In genomic region chr20:22579119-22579427, GRCh38 we compare ENCODE assay signal across 22 cellular contexts. TPM values are rescaled to one million over a fixed set of nuclear protein-coding genes. Genes with fewer than 3 reads are reported as not detected.
DNase-seq lines count a peak whose midpoint lies in the region; ATAC-seq, FAIRE-seq and TF ChIP-seq lines count a peak whose summit lies in the region.
"Had no signal": no experiment of that assay in that cellular context is flagged by ENCODE, and none has a peak within 500 bp of the region (broad histone marks: within the 10 kb centered on the region; RNA-seq: fewer than 3 reads in every experiment).

No MANE protein-coding gene starts in this region.

- H3K27me3 ChIP-seq in colonic mucosa = peaks cover 34% of the 10 kb centered on the region
- peaks cover 95 to 97% of the 10 kb centered on the region in 2 experiments for H3K27me3 ChIP-seq in mesenchymal stem cell (ENCODE audit: control insufficient read depth in 1 of 2, insufficient read depth in 1 of 2, low read length in 2 of 2)
- peaks cover 73 to 89% of the 10 kb centered on the region in 2 donors for H3K27me3 ChIP-seq in stomach smooth muscle (ENCODE audit: control insufficient read depth in 1 of 2, insufficient read depth in 2 of 2, low read length in 2 of 2)

- no peaks in the 10 kb centered on the region for H3K9me3 ChIP-seq in colonic mucosa
- peaks cover 2% of the 10 kb centered on the region for H3K9me3 ChIP-seq in mesenchymal stem cell (ENCODE audit: control insufficient read depth, low read length)
- no peaks in the 10 kb centered on the region for H3K9me3 ChIP-seq in stomach smooth muscle (ENCODE audit: control insufficient read depth in 2 of 2, low read length in 2 of 2)

- intact Hi-C loops in colonic mucosa (cut with DNase I) = no loop called here

- no peak overlapping the region for H3K23ac ChIP-seq in mesenchymal stem cell (ENCODE audit: low read length in 2 of 2)

- H2BK12ac ChIP-seq in mesenchymal stem cell (ENCODE audit: low read length in 2 of 2) = no peak overlapping the region

- no peak overlapping the region for H2BK120ac ChIP-seq in mesenchymal stem cell (ENCODE audit: low read depth, low read length)

- no peak overlapping the region for H2AFZ ChIP-seq in mesenchymal stem cell (ENCODE audit: low read depth, low read length)

- H3K9ac ChIP-seq in colonic mucosa (ENCODE audit: low read depth in 2 of 2, low read length in 2 of 2) (peak overlapping the region in 1 of 2 donors; percentile 19), mesenchymal stem cell (ENCODE audit: low read length) (no peak overlapping the region), stomach smooth muscle (ENCODE audit: low read length in 2 of 2) (no peak overlapping the region)
- H3K9ac ChIP-seq: BLaER1 treated with 17β-estradiol and CSF1 and Interleukin-3, amounts not matched to agents 10 nM and 100 nM had no signal

- TF ChIP-seq CTCF in colonic mucosa (IDR thresholded peaks at IDR 0.05) = no peak
- no peak for TF ChIP-seq CTCF in D721Med (IDR thresholded peaks at IDR 0.05; ENCODE audit: insufficient read depth, missing control alignments)

- H3K4me3 ChIP-seq in colonic mucosa (peak overlapping the region; percentile 35), mesenchymal stem cell (ENCODE audit: insufficient read depth in 1 of 2, low read depth in 1 of 2, low read length in 2 of 2) (peak overlapping the region in 1 of 2 experiments; percentile 73), stomach smooth muscle (ENCODE audit: low read length in 2 of 2) (peak overlapping the region; percentile 35 to 43)
- H3K4me3 ChIP-seq: GM12878 had no signal

- no peak for ATAC-seq in stimulated activated naive CD8-positive, alpha-beta T cell treated with anti-CD3 and anti-CD28 coated beads, Interleukin-15, Interleukin-2, amounts not matched to agents 100 U/mL and 50 U/mL, for 24 hours
- ATAC-seq: activated naive CD4-positive, alpha-beta T cell treated with anti-CD3 and anti-CD28 coated beads, Interleukin-2, amount 50 U/mL, for 72 hours; GM12878 had no signal

- H2BK15ac ChIP-seq in mesenchymal stem cell (ENCODE audit: low read depth, poor library complexity, severe bottlenecking) = no peak overlapping the region

- H3K36me3 ChIP-seq in colonic mucosa = no peaks in the 10 kb centered on the region
- no peaks in the 10 kb centered on the region for H3K36me3 ChIP-seq in mesenchymal stem cell (ENCODE audit: control insufficient read depth in 1 of 2, insufficient read depth in 2 of 2, low read depth in 1 of 2, low read length in 2 of 2)
- no peaks in the 10 kb centered on the region for H3K36me3 ChIP-seq in stomach smooth muscle (ENCODE audit: control insufficient read depth in 2 of 2, insufficient read depth in 2 of 2, low read length in 2 of 2)

- H3K14ac ChIP-seq in mesenchymal stem cell (ENCODE audit: low read length in 2 of 2) = no peak overlapping the region

- FAIRE-seq in D721Med (lab: Jason Lieb, UNC) = no peak
- FAIRE-seq: GM12878 had no signal

- peak overlapping the region; percentile 51 for H3K4me2 ChIP-seq in mesenchymal stem cell (ENCODE audit: low read length, poor library complexity, severe bottlenecking)
- H3K4me2 ChIP-seq: BLaER1 treated with 17β-estradiol and CSF1 and Interleukin-3, amounts not matched to agents 10 nM and 100 nM had no signal

- no peak overlapping the region for H2BK5ac ChIP-seq in mesenchymal stem cell (ENCODE audit: low read depth, low read length, poor library complexity, severe bottlenecking)

- no peak overlapping the region for H4K8ac ChIP-seq in mesenchymal stem cell (ENCODE audit: low read length)

- DNase-seq in HuH-7 (ENCODE audit: low spot score) (peak; percentile 53), colonic mucosa (no peak), mesenchymal stem cell (no peak), D721Med (ENCODE audit: insufficient read length, low spot score) (no peak), SIG-M5 (lab: John Stamatoyannopoulos, UW) (no peak)
- DNase-seq in activated T-cell treated with anti-CD3 and anti-CD28 coated beads, Interleukin-2, amount 50 U/mL, for 48 hours = no peak
- no peak for DNase-seq in stimulated activated naive CD8-positive, alpha-beta T cell treated with anti-CD3 and anti-CD28 coated beads, Interleukin-15, Interleukin-2, amounts not matched to agents 100 U/mL and 50 U/mL, for 24 hours
- DNase-seq: activated CD8-positive, alpha-beta memory T cell treated with anti-CD3 and anti-CD28 coated beads, Interleukin-2, amount 50 U/mL, for 4 hours; effector CD8-positive, alpha-beta T cell; EL; foreskin fibroblast; KG1; NCI-H1417; stimulated activated CD4-positive, alpha-beta T cell treated with anti-CD3 and anti-CD28 coated beads, Interleukin-12 subunit alpha, Interleukin-12 subunit beta, amount 100 ng/mL, for 4 hours had no signal

- no peaks in the 10 kb centered on the region for H3K4me1 ChIP-seq in colonic mucosa
- peaks cover 33% of the 10 kb centered on the region for H3K4me1 ChIP-seq in mesenchymal stem cell (ENCODE audit: control insufficient read depth, insufficient read depth, low read depth, low read length)
- peaks cover 20% of the 10 kb centered on the region for H3K4me1 ChIP-seq in stomach smooth muscle (ENCODE audit: control insufficient read depth, insufficient read depth, low read length)

- H3K4ac ChIP-seq in mesenchymal stem cell (ENCODE audit: low read depth in 1 of 2, low read length in 2 of 2) = no peak overlapping the region

- no peak overlapping the region for H3K18ac ChIP-seq in mesenchymal stem cell (ENCODE audit: low read depth in 1 of 2, low read length in 2 of 2)

- H2AK5ac ChIP-seq in mesenchymal stem cell (ENCODE audit: low read length, severe bottlenecking) = no peak overlapping the region

- H3K79me1 ChIP-seq in mesenchymal stem cell (replicated peaks; ENCODE audit: low read length, poor library complexity, severe bottlenecking) = no peaks in the 10 kb centered on the region

- H3K27ac ChIP-seq in colonic mucosa = no peak overlapping the region
- H3K27ac ChIP-seq in mesenchymal stem cell (ENCODE audit: low read length, poor library complexity, severe bottlenecking) = no peak overlapping the region
- no peak overlapping the region for H3K27ac ChIP-seq in stomach smooth muscle (ENCODE audit: low read length)
- H3K27ac ChIP-seq: BLaER1 treated with 17β-estradiol and CSF1 and Interleukin-3, amounts not matched to agents 10 nM and 100 nM; RWPE1 had no signal

- WGBS in mesenchymal stem cell = 3% methylated on average over 20 of the region's 21 CpGs

- H4K91ac ChIP-seq in mesenchymal stem cell (ENCODE audit: low read length) = no peak overlapping the region

RNA-seq across cellular contexts. Expression of gene FOXA2, which starts 5.3 kb away (rescaled TPM):
- 10 to 100 TPM; 27.9 to 29.1 TPM for total RNA-seq in colonic mucosa
- not detected for polyA plus RNA-seq in mesenchymal stem cell (2013, experiment 1 of 2)
- not detected for polyA plus RNA-seq in mesenchymal stem cell (2013, experiment 2 of 2)
- total RNA-seq: activated naive CD4-positive, alpha-beta T cell treated with anti-CD3 and anti-CD28 coated beads, Interleukin-2, amount 50 U/mL, for 72 hours; GM12878; NCI-H460; osteoblast; subcutaneous adipose tissue had no signal
- polyA plus RNA-seq: GM12878 had no signal
